In the genomic region with DNA sequence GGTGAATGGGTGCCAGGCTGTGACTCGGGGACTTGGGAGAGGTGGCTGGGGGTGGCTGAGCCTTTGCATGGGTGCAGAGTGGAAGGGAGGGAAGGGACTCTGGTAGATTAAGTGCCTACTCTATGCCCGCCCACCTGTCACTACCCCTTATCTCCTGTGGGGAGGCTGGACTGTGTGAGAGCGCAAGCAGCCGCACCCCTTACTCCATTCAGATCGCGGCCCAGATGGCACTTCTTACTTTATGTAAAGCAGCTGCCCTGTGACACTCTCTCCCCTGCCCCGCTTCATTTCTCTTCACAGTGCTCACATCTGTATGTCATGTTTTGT, we compare ENCODE assay signal across 1 cellular context.
TF ChIP-seq lines count a peak whose summit lies in the region.

No MANE protein-coding gene starts in this region.

TF ChIP-seq in K562, 482 proteins besides CTCF, POLR2A, EP300 and RAD21:
- TF ChIP-seq, protein P1, sequence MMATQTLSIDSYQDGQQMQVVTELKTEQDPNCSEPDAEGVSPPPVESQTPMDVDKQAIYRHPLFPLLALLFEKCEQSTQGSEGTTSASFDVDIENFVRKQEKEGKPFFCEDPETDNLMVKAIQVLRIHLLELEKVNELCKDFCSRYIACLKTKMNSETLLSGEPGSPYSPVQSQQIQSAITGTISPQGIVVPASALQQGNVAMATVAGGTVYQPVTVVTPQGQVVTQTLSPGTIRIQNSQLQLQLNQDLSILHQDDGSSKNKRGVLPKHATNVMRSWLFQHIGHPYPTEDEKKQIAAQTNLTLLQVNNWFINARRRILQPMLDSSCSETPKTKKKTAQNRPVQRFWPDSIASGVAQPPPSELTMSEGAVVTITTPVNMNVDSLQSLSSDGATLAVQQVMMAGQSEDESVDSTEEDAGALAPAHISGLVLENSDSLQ (IDR thresholded peaks at IDR 0.05) = peak; percentile 12; the same call in 1 of the 2 replicates
- TF ChIP-seq LARP7 (IDR thresholded peaks at IDR 0.05) (no peak), MAZ (CRISPR knock-in tag; conservative IDR thresholded peaks at IDR 0.05 in 1 of 2, IDR thresholded peaks at IDR 0.05 in 1 of 2) (no peak)
